In genomic region chr6:128242765-128243403, GRCh38 we compare ENCODE assay signal across 1 cellular context.
A peak's percentile ranks its signal among the peaks of the same experiment; 100 is the strongest.
TF ChIP-seq lines count a peak whose summit lies in the region.

No MANE protein-coding gene starts in this region.

TF ChIP-seq in HepG2, 621 proteins besides CTCF, POLR2A, EP300 and RAD21 (continued from another document):
- TF ChIP-seq, protein P1, sequence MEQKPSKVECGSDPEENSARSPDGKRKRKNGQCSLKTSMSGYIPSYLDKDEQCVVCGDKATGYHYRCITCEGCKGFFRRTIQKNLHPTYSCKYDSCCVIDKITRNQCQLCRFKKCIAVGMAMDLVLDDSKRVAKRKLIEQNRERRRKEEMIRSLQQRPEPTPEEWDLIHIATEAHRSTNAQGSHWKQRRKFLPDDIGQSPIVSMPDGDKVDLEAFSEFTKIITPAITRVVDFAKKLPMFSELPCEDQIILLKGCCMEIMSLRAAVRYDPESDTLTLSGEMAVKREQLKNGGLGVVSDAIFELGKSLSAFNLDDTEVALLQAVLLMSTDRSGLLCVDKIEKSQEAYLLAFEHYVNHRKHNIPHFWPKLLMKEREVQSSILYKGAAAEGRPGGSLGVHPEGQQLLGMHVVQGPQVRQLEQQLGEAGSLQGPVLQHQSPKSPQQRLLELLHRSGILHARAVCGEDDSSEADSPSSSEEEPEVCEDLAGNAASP (CRISPR knock-in tag; IDR thresholded peaks at IDR 0.05; ENCODE audit: borderline replicate concordance), result no peak
- TF ChIP-seq POGZ (CRISPR knock-in tag; IDR thresholded peaks at IDR 0.05), result 0 out of 2 replicates have a peak, but pooled peaks have one; percentile 38
- no peak for TF ChIP-seq SALL1 (CRISPR knock-in tag; IDR thresholded peaks at IDR 0.05)
- no peak for TF ChIP-seq ZNF761 (CRISPR knock-in tag; conservative IDR thresholded peaks at IDR 0.05)
- peak; percentile 97 for TF ChIP-seq ZKSCAN1 (IDR thresholded peaks at IDR 0.05; ENCODE audit: low read length)
- TF ChIP-seq, protein P2, sequence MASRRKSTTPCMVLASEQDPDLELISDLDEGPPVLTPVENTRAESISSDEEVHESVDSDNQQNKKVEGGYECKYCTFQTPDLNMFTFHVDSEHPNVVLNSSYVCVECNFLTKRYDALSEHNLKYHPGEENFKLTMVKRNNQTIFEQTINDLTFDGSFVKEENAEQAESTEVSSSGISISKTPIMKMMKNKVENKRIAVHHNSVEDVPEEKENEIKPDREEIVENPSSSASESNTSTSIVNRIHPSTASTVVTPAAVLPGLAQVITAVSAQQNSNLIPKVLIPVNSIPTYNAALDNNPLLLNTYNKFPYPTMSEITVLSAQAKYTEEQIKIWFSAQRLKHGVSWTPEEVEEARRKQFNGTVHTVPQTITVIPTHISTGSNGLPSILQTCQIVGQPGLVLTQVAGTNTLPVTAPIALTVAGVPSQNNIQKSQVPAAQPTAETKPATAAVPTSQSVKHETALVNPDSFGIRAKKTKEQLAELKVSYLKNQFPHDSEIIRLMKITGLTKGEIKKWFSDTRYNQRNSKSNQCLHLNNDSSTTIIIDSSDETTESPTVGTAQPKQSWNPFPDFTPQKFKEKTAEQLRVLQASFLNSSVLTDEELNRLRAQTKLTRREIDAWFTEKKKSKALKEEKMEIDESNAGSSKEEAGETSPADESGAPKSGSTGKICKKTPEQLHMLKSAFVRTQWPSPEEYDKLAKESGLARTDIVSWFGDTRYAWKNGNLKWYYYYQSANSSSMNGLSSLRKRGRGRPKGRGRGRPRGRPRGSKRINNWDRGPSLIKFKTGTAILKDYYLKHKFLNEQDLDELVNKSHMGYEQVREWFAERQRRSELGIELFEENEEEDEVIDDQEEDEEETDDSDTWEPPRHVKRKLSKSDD (CRISPR knock-in tag; IDR thresholded peaks at IDR 0.05; ENCODE audit: low read depth), result no peak
- TF ChIP-seq FOXA3 (CRISPR knock-in tag; IDR thresholded peaks at IDR 0.05), result 0 out of 2 replicates have a peak, but pooled peaks have one; percentile 27
